16 cellular contexts compared by ENCODE assay signal in the genomic region with DNA sequence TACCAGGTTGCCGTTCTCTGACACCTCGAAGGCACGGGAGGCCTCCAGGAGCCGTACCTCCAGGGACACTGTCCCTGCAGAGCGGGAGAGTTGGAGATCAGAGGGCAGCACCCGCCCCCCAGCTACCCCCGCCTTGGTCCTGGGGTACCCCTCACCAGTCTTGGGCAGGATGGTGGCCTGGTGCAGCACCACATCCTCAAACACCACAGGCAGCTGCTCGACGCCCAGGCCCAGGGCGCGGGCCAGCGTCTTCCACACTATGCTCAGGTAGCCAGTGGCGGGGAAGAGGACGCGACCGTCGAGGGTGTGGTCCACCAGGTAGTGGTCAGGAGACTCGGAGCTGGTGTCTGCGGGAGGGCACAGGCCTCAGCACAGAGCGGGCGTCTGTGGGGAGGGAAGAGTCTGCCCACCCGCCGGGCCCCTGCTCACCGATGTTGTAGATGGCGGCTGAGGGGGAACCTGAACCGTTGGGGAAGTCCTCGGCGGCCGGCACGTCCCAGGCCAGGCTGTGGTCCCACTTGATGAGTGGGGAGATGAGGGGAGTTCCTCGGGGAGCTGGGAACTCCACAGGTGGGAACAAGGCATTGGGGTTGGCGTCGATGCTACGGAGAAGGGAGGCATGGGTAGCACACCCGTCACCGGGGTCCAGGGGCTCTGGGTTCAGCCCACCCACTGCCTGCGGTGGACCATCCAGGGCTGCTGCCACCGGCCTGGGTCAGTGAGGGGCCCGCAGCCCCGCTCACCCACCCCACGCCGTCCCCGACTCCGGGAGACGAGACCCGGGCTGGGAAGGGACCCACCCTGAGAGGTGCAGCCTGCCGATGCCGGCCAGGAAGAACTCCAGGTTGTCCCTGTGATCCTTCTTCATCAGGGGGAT.
"Had no signal": no experiment of that assay in that cellular context is flagged by ENCODE, and none has a peak within 500 bp of the region (broad histone marks: within the 10 kb centered on the region; RNA-seq: fewer than 3 reads in every experiment).

No MANE protein-coding gene starts in this region.

- H3K9me3 Mint-ChIP-seq: activated B cell treated with CpG ODN at 0.5 μM for 24 hours; activated CD4-positive, alpha-beta T cell treated with anti-CD3 and anti-CD28 coated beads, Interleukin-2, amount 10 ng/mL, durations not matched to agents 24 days and 14 days; activated naive CD8-positive, alpha-beta T cell treated with anti-CD3 and anti-CD28 coated beads for 36 hours; immature natural killer cell; mesothelial cell of epicardium; nephron progenitor cell; stimulated activated memory B cell treated with anti-CD40 and anti-IgM and Interleukin-4, amounts not matched to agents 10 μg/mL and 1 μg/mL and 100 μg/mL, for 72 hours; T-helper 1 cell treated with Interleukin-12 subunit alpha and Interleukin-12 subunit beta and Interleukin-4 antibody, amounts not matched to agents 30 μg/mL and 1 μg/mL, for 36 hours had no signal

- H3K27me3 Mint-ChIP-seq: activated B cell treated with CpG ODN at 0.5 μM for 24 hours; activated CD4-positive, alpha-beta T cell treated with anti-CD3 and anti-CD28 coated beads, Interleukin-2, amount 10 ng/mL, durations not matched to agents 24 days and 14 days; activated naive CD8-positive, alpha-beta T cell treated with anti-CD3 and anti-CD28 coated beads for 36 hours; stimulated activated memory B cell treated with anti-CD40 and anti-IgM and Interleukin-4, amounts not matched to agents 10 μg/mL and 1 μg/mL and 100 μg/mL, for 72 hours had no signal

- H3K27ac ChIP-seq: psoas muscle, sigmoid colon, spleen had no signal

- H3K9me3 ChIP-seq: psoas muscle, sigmoid colon, spleen had no signal

- H3K4me1 ChIP-seq: psoas muscle, sigmoid colon had no signal

- H3K4me3 Mint-ChIP-seq: activated B cell treated with CpG ODN at 0.5 μM for 24 hours; activated CD4-positive, alpha-beta T cell treated with anti-CD3 and anti-CD28 coated beads, Interleukin-2, amount 10 ng/mL, durations not matched to agents 24 days and 14 days; activated naive CD8-positive, alpha-beta T cell treated with anti-CD3 and anti-CD28 coated beads for 36 hours; immature natural killer cell; mesothelial cell of epicardium; nephron progenitor cell; stimulated activated memory B cell treated with anti-CD40 and anti-IgM and Interleukin-4, amounts not matched to agents 10 μg/mL and 1 μg/mL and 100 μg/mL, for 72 hours; T-helper 1 cell treated with Interleukin-12 subunit alpha and Interleukin-12 subunit beta and Interleukin-4 antibody, amounts not matched to agents 30 μg/mL and 1 μg/mL, for 36 hours had no signal

- H3K4me1 Mint-ChIP-seq: activated B cell treated with CpG ODN at 0.5 μM for 24 hours; activated CD4-positive, alpha-beta T cell treated with anti-CD3 and anti-CD28 coated beads, Interleukin-2, amount 10 ng/mL, durations not matched to agents 24 days and 14 days; activated naive CD8-positive, alpha-beta T cell treated with anti-CD3 and anti-CD28 coated beads for 36 hours; immature natural killer cell; mesothelial cell of epicardium; nephron progenitor cell; stimulated activated memory B cell treated with anti-CD40 and anti-IgM and Interleukin-4, amounts not matched to agents 10 μg/mL and 1 μg/mL and 100 μg/mL, for 72 hours had no signal

- FAIRE-seq: frontal cortex had no signal

- H3K27me3 ChIP-seq: sigmoid colon, spleen had no signal

- DNase-seq: activated B cell treated with CpG ODN at 0.5 μM for 24 hours; activated CD4-positive, alpha-beta T cell treated with anti-CD3 and anti-CD28 coated beads, Interleukin-2, amount 10 ng/mL, durations not matched to agents 24 days and 14 days; activated CD8-positive, alpha-beta memory T cell treated with anti-CD3 and anti-CD28 coated beads, Interleukin-2, amount 50 U/mL, for 48 hours; activated gamma-delta T cell treated with Interleukin-2 at 50 U/mL for 16 hours; activated naive CD8-positive, alpha-beta T cell treated with anti-CD3 and anti-CD28 coated beads for 36 hours; cerebellar nuclear complex; immature natural killer cell; nephron progenitor cell; sigmoid colon; spleen had no signal

- ATAC-seq: psoas muscle; stimulated activated memory B cell treated with anti-CD40 and anti-IgM and Interleukin-4, amounts not matched to agents 10 μg/mL and 1 μg/mL and 100 μg/mL, for 72 hours had no signal

- H3K36me3 Mint-ChIP-seq: immature natural killer cell had no signal

- H3K27ac Mint-ChIP-seq: activated B cell treated with CpG ODN at 0.5 μM for 24 hours; activated CD4-positive, alpha-beta T cell treated with anti-CD3 and anti-CD28 coated beads, Interleukin-2, amount 10 ng/mL, durations not matched to agents 24 days and 14 days; activated naive CD8-positive, alpha-beta T cell treated with anti-CD3 and anti-CD28 coated beads for 36 hours; mesothelial cell of epicardium; nephron progenitor cell; stimulated activated memory B cell treated with anti-CD40 and anti-IgM and Interleukin-4, amounts not matched to agents 10 μg/mL and 1 μg/mL and 100 μg/mL, for 72 hours; T-helper 1 cell treated with Interleukin-12 subunit alpha and Interleukin-12 subunit beta and Interleukin-4 antibody, amounts not matched to agents 30 μg/mL and 1 μg/mL, for 36 hours had no signal

- H3K4me3 ChIP-seq: lung, psoas muscle, sigmoid colon, spleen had no signal
